Comparison of ENCODE assay signal across 10 cellular contexts in genomic region chr1:61782771-61783170, GRCh38. TPM values are rescaled to one million over a fixed set of nuclear protein-coding genes. Genes with fewer than 3 reads are reported as not detected.
DNase-seq lines count a peak whose midpoint lies in the region; ATAC-seq, FAIRE-seq and TF ChIP-seq lines count a peak whose summit lies in the region.
"Had no signal": no experiment of that assay in that cellular context is flagged by ENCODE, and none has a peak within 500 bp of the region (broad histone marks: within the 10 kb centered on the region; RNA-seq: fewer than 3 reads in every experiment).

No MANE protein-coding gene starts in this region.

- POLR2A ChIA-PET in T-cell (lab: Charles Lee): interaction anchor here in 1 of 2 donors (0.5 kb wide), 1 partner anchor 687 kb away, joined by 5 read pairs; no protein-coding TSS in a partner anchor
- POLR2A ChIA-PET in GM12878 (lab: Charles Lee): interaction anchor here (0.7 kb wide), 2 partner anchors 53 to 81 kb away, joined by 3 to 5 read pairs; no protein-coding TSS in a partner anchor

- TF ChIP-seq EP300 in GM12878 (IDR thresholded peaks at IDR 0.05; ENCODE audit: borderline replicate concordance in 1 of 2, control insufficient read depth in 1 of 2, low read depth in 2 of 2, low read length in 2 of 2) (no peak), transverse colon (IDR thresholded peaks at IDR 0.05; ENCODE audit: low read depth) (no peak)

- WGBS in GM12878 (ENCODE audit: insufficient coverage, insufficient replicate concordance, low lambda C conversion rate, missing lambda C conversion rate): 46% methylated on average over 4 of the region's 4 CpGs
- 79 to 82% methylated on average over 3 to 4 of the region's 4 CpGs for WGBS in transverse colon (ENCODE audit: low coverage in 1 of 2), 2 donors

- in situ Hi-C loops in GM12878 (cut with MboI): no loop called here
- in situ Hi-C loops in transverse colon (cut with MboI; ENCODE audit: low pct_ligation_motif_present in 1 of 4, low pct_unique_long_range_greater_than_20kb in 1 of 4, low sequenced_read_pairs in 3 of 4): no loop called here

- no peaks in the 10 kb centered on the region for H3K27me3 Mint-ChIP-seq in T-cell

- CTCF ChIA-PET in T-cell (lab: Charles Lee): no interaction called here
- CTCF ChIA-PET in GM12878 (lab: Yijun Ruan, JAX): interaction anchor here (1.4 kb wide), 1 partner anchor 40 kb away, joined by 3 read pairs; no protein-coding TSS in a partner anchor

- H3K4me3 Mint-ChIP-seq in T-cell: peak overlapping the region; percentile 61 to 72 (median 67)

- H3K27ac ChIP-seq in GM12878 (ENCODE audit: control insufficient read depth, insufficient read depth) (no peak overlapping the region), transverse colon (no peak overlapping the region)
- H3K27ac ChIP-seq: 22Rv1, SJCRH30 had no signal

- TF ChIP-seq CTCF in GM12878 (IDR thresholded peaks at IDR 0.05 in 2 of 3, conservative IDR thresholded peaks at IDR 0.05 in 1 of 3; ENCODE audit: control insufficient read depth in 2 of 3, extremely low read depth in 1 of 3, insufficient read depth in 1 of 3, low read depth in 3 of 3, low read length in 3 of 3) (no peak), transverse colon (IDR thresholded peaks at IDR 0.05) (no peak)

- ATAC-seq in T-cell (replicated peaks in 1 of 4) (peak; percentile 98 to 100 (median 100)), GM12878 (peak; percentile 98), GM18519 (IDR thresholded peaks at IDR 0.05; ENCODE audit: low FRiP score, unreplicated experiment) (no peak)

- no peak for TF ChIP-seq RAD21 in GM12878 (IDR thresholded peaks at IDR 0.05; ENCODE audit: insufficient read depth, low read depth, low read length)

- peaks cover 26% of the 10 kb centered on the region for H3K36me3 Mint-ChIP-seq in T-cell

- SMC1A ChIA-PET in GM12878 (lab: Charles Lee; ENCODE audit: uncharacterized antibody, unreplicated experiment): interaction anchor here (0.7 to 1.9 kb wide), 3 partner anchors 13 to 235 kb away, joined by 3 to 6 read pairs (median 3); no protein-coding TSS in a partner anchor

- RAD21 ChIA-PET in GM12878 (lab: Charles Lee; ENCODE audit: unreplicated experiment): interaction anchor here (0.6 to 1.3 kb wide), 3 partner anchors 12 to 708 kb away, joined by 3 read pairs; no protein-coding TSS in a partner anchor

- H3K4me1 ChIP-seq in GM12878 (ENCODE audit: control insufficient read depth, insufficient read depth, low read length) (no peaks in the 10 kb centered on the region; the same call in 1 of the 2 replicates), transverse colon (no peaks in the 10 kb centered on the region)

- H3K27ac Mint-ChIP-seq in T-cell: peak overlapping the region; percentile 84

- H3K36me3 ChIP-seq in GM12878 (ENCODE audit: control insufficient read depth in 2 of 2, insufficient read depth in 2 of 2, low read length in 1 of 2) (no peaks in the 10 kb centered on the region), transverse colon (peaks cover 0 to 4% (median under 1%) of the 10 kb centered on the region in 4 donors)
- H3K36me3 ChIP-seq: SJCRH30 had no signal

- TF ChIP-seq POLR2A in GM12878 (IDR thresholded peaks at IDR 0.05; ENCODE audit: low read depth, low read length): no peak
- TF ChIP-seq POLR2A in transverse colon (IDR thresholded peaks at IDR 0.05): no peak
- TF ChIP-seq POLR2A in H54 (IDR thresholded peaks at IDR 0.05; ENCODE audit: low read depth, low read length): no peak

- no peaks in the 10 kb centered on the region for H3K9me3 ChIP-seq in GM12878 (replicated peaks; ENCODE audit: control insufficient read depth, insufficient read depth, low read length)
- H3K9me3 ChIP-seq in transverse colon: no peaks in the 10 kb centered on the region
- H3K9me3 ChIP-seq: SJCRH30 had no signal

- intact Hi-C loops in GM12878 (cut with micrococcal nuclease; ENCODE audit: unreplicated experiment) (no loop called here), transverse colon (cut with DNase I; ENCODE audit: low total_unique reads) (no loop called here)

- H2AFZ ChIP-seq in GM12878 (ENCODE audit: control insufficient read depth, low read depth, low read length): no peak overlapping the region; the same call in 1 of the 2 replicates

- no peaks in the 10 kb centered on the region for H3K27me3 ChIP-seq in GM12878 (replicated peaks in 1 of 2; ENCODE audit: control insufficient read depth in 2 of 2, insufficient read depth in 2 of 2, low read length in 1 of 2)
- H3K27me3 ChIP-seq in transverse colon: no peaks in the 10 kb centered on the region
- H3K27me3 ChIP-seq: SJCRH30 had no signal

- H3K79me2 ChIP-seq in GM12878 (ENCODE audit: control insufficient read depth, insufficient read depth, low read length): no peaks in the 10 kb centered on the region

- H4K20me1 ChIP-seq in GM12878 (ENCODE audit: control insufficient read depth, insufficient read depth): no peaks in the 10 kb centered on the region

- BruUV-seq in GM12878 (replicated peaks; lab: Mats Ljungman, UMichigan): no TSS peak

- FAIRE-seq in GM12878 (lab: Jason Lieb, UNC): peak; percentile 75
- FAIRE-seq in H54 (lab: Jason Lieb, UNC): no peak

- H3K4me1 Mint-ChIP-seq in T-cell: peaks cover 61 to 65% (median 65%) of the 10 kb centered on the region in 3 donors

- H3K4me2 ChIP-seq in GM12878 (ENCODE audit: control insufficient read depth, insufficient read depth): no peak overlapping the region

- H3K4me3 ChIP-seq in GM12878 (no peak overlapping the region), transverse colon (no peak overlapping the region)
- H3K4me3 ChIP-seq: SJCRH30 had no signal

- DNase-seq in activated CD4-positive, CD25-positive, alpha-beta regulatory T cell treated with anti-CD3 and anti-CD28 coated beads, Interleukin-2, amount 50 U/mL, for 16 hours (ENCODE audit: low read depth, low spot score): peak; percentile 41
- no peak for DNase-seq in activated CD4-positive, CD25-positive, alpha-beta regulatory T cell treated with anti-CD3 and anti-CD28 coated beads, Interleukin-2, amount 50 U/mL, for 72 hours
- DNase-seq in T-cell (peak; percentile 12 to 88 (median 70)), GM12878 (ENCODE audit: low read depth, low spot score) (peak; percentile 71), transverse colon (peak; percentile 23), H54 (ENCODE audit: insufficient read length, low spot score) (no peak), NCI-H2227 (lab: John Stamatoyannopoulos, UW; ENCODE audit: unreplicated experiment) (no peak)
- DNase-seq: SJCRH30 had no signal

- H3K9me3 Mint-ChIP-seq in T-cell: no peaks in the 10 kb centered on the region

- no peak overlapping the region for H3K9ac ChIP-seq in GM12878 (ENCODE audit: control insufficient read depth, insufficient read depth, low read length)

TF ChIP-seq in GM12878, 131 proteins besides CTCF, POLR2A, EP300 and RAD21 (continues in another document):
- peak; percentile 53 for TF ChIP-seq NR2F1 (conservative IDR thresholded peaks at IDR 0.05)
- peak; percentile 60 for TF ChIP-seq PKNOX1 (IDR thresholded peaks at IDR 0.05)
- peak; percentile 71 for TF ChIP-seq MEF2B (IDR thresholded peaks at IDR 0.05; ENCODE audit: partially characterized antibody, poor library complexity, severe bottlenecking)
- TF ChIP-seq HDGF (IDR thresholded peaks at IDR 0.05): no peak

RNA-seq across cellular contexts. Expression of gene PATJ, which starts 40.5 kb away (rescaled TPM):
- total RNA-seq in T-cell: 10 to 100 TPM; 31.3 to 65.3 (median 35.7) TPM
- total RNA-seq in GM12878 (2013; cell fraction: nucleolus; rRNA removed): 84.0 and 89.2 TPM in 2 replicates
- 8.8 and 10.1 TPM in 2 replicates for total RNA-seq in GM12878 (2014; rRNA removed)
- total RNA-seq in GM12878 (2014; rRNA removed; fragmentation: Illumina TruSeq; extraction: Trizol): 13.9 and 15.8 TPM in 2 replicates
- 11.4 and 13.6 TPM in 2 replicates for total RNA-seq in GM12878 (2021)
- polyA plus RNA-seq in GM12878 (2011; ENCODE audit: low read depth): 3.6 TPM
- polyA plus RNA-seq in GM12878 (2011; rRNA removed): 6.6 and 8.8 TPM in 2 replicates
- polyA plus RNA-seq in GM12878 (2011; cell fraction: cytosol; rRNA removed): 2.8 and 3.1 TPM in 2 replicates
- 6.5 and 6.9 TPM in 2 replicates for polyA plus RNA-seq in GM12878 (2011; cell fraction: nucleus; rRNA removed)
- polyA plus RNA-seq in GM12878 (2012): 4.0 and 5.0 TPM in 2 replicates
- polyA plus RNA-seq in GM12878 (2014; fragmentation: Illumina TruSeq; extraction: Trizol): 6.7 and 7.4 TPM in 2 replicates
- polyA plus RNA-seq in GM12878 (2014; fragmentation: Nextera tagmentation; extraction: Ambion mirVana): 1 to 10 TPM; 2.8 to 4.5 TPM
- 4.9 and 6.3 TPM in 2 replicates for polyA plus RNA-seq in GM12878 (2014; rRNA removed)
- 1 to 10 TPM; 6.3 to 7.1 TPM for polyA plus RNA-seq in GM12878 (2016; fragmentation: Nextera tagmentation; extraction: Ambion mirVana)
- polyA minus RNA-seq in GM12878 (2011; rRNA and poly(A)+ RNA removed): 23.2 and 24.2 TPM in 2 replicates
- polyA minus RNA-seq in GM12878 (2011; cell fraction: cytosol; rRNA and poly(A)+ RNA removed): 5.5 and 8.3 TPM in 2 replicates
- polyA minus RNA-seq in GM12878 (2011; cell fraction: nucleus; rRNA and poly(A)+ RNA removed): 25.3 and 26.2 TPM in 2 replicates
- 100 to 1,000 TPM; 119 to 299 (median 149) TPM for total RNA-seq in transverse colon

RNA-seq across cellular contexts. Expression of gene TM2D1, which starts 57.8 kb away (rescaled TPM):
- total RNA-seq in T-cell (10 to 100 TPM; 21.1 to 41.7 (median 38.5) TPM), GM12878 (2014; rRNA removed) (31.4 and 35.5 TPM in 2 replicates), GM12878 (2014; rRNA removed; fragmentation: Illumina TruSeq; extraction: Trizol) (32.0 and 33.9 TPM in 2 replicates), GM12878 (2021) (15.4 and 21.0 TPM in 2 replicates), transverse colon (10 to 100 TPM in 3 of 4 donors, 1 to 10 TPM in 1; 4.6 to 92.0 (median 62.6) TPM)
- 97.7 and 103 TPM in 2 replicates for total RNA-seq in GM12878 (2013; cell fraction: nucleolus; rRNA removed)
- 16.7 TPM for polyA plus RNA-seq in GM12878 (2011; ENCODE audit: low read depth)
- polyA plus RNA-seq in GM12878 (2011; rRNA removed) (45.1 and 70.3 TPM in 2 replicates), GM12878 (2014; fragmentation: Illumina TruSeq; extraction: Trizol) (21.8 and 23.3 TPM in 2 replicates), GM12878 (2014; fragmentation: Nextera tagmentation; extraction: Ambion mirVana) (10 to 100 TPM; 32.0 to 37.9 TPM), GM12878 (2014; rRNA removed) (39.2 and 46.6 TPM in 2 replicates), GM12878 (2016; fragmentation: Nextera tagmentation; extraction: Ambion mirVana) (10 to 100 TPM; 44.3 to 44.6 TPM)
- polyA plus RNA-seq in GM12878 (2011; cell fraction: cytosol; rRNA removed): 22.1 and 24.5 TPM in 2 replicates
- polyA plus RNA-seq in GM12878 (2011; cell fraction: nucleus; rRNA removed): 24.2 and 32.2 TPM in 2 replicates
- 27.5 and 33.9 TPM in 2 replicates for polyA plus RNA-seq in GM12878 (2012)
- polyA minus RNA-seq in GM12878 (2011; rRNA and poly(A)+ RNA removed): 19.2 and 20.3 TPM in 2 replicates
- polyA minus RNA-seq in GM12878 (2011; cell fraction: cytosol; rRNA and poly(A)+ RNA removed): 7.4 and 16.3 TPM in 2 replicates
- polyA minus RNA-seq in GM12878 (2011; cell fraction: nucleus; rRNA and poly(A)+ RNA removed): 28.2 and 38.4 TPM in 2 replicates

Comparison
In these comparisons a context has a peak if more than half of its experiments do, and no peak if none do; other contexts are left out.
1. DNase-seq: peak in activated CD4-positive, CD25-positive, alpha-beta regulatory T cell treated with anti-CD3 and anti-CD28 coated beads, Interleukin-2, amount 50 U/mL, for 16 hours (single experiment), T-cell (34 of 34), GM12878 (single experiment) and transverse colon (single experiment); none in activated CD4-positive, CD25-positive, alpha-beta regulatory T cell treated with anti-CD3 and anti-CD28 coated beads, Interleukin-2, amount 50 U/mL, for 72 hours (single experiment), H54 (single experiment) and NCI-H2227 (single experiment).